In the genomic region with DNA sequence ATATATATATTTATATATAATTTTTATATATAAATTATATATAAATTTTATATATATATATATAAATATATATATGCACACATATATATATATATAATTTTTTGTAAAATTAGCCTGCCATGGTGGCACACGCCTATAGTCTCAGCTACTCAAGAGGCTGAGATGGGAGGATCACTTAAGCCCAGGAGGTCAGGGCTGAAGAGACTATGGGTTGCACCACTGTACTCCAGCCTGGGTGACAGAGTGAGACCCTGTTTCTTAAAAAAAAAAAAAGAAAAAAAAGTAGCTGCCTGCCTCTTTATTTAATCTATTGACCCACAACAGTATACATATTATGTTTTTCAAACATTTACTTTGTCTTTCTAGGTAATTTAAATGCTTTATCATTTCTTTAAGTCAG, we compare ENCODE assay signal across 26 cellular contexts.
"Had no signal": no experiment of that assay in that cellular context is flagged by ENCODE, and none has a peak within 500 bp of the region (broad histone marks: within the 10 kb centered on the region; RNA-seq: fewer than 3 reads in every experiment).

No MANE protein-coding gene starts in this region.

- H3K27me3 ChIP-seq: dorsolateral prefrontal cortex, esophagus muscularis mucosa, esophagus squamous epithelium, foreskin keratinocyte, gastrocnemius medialis, gastroesophageal sphincter, heart left ventricle, heart right ventricle, hepatocyte had no signal

- DNase-seq: cortex of kidney; dermis blood vessel endothelial cell; dorsolateral prefrontal cortex; effector CD4-positive, alpha-beta T cell; effector CD8-positive, alpha-beta T cell; effector memory CD4-positive, alpha-beta T cell; effector memory CD8-positive, alpha-beta T cell; endodermal cell; erythroblast; esophagus squamous epithelium; foreskin fibroblast; foreskin keratinocyte; foreskin melanocyte; gastrocnemius medialis; glutamatergic neuron; head of caudate nucleus; heart left ventricle; heart right ventricle; hippocampal formation had no signal

- H3K4me2 ChIP-seq: hepatocyte had no signal

- H3K27ac ChIP-seq: coronary artery, epithelial cell of prostate, esophagus muscularis mucosa, esophagus squamous epithelium, foreskin keratinocyte, gastrocnemius medialis, gastroesophageal sphincter, heart left ventricle, hepatocyte had no signal

- H3K4me1 ChIP-seq: esophagus squamous epithelium had no signal

- H3K9me3 ChIP-seq: esophagus muscularis mucosa, esophagus squamous epithelium, gastrocnemius medialis, gastroesophageal sphincter, heart left ventricle, heart right ventricle had no signal

- H2AFZ ChIP-seq: hepatocyte had no signal

- H3K79me2 ChIP-seq: hepatocyte had no signal

- H3K4me3 ChIP-seq: coronary artery, dorsolateral prefrontal cortex, esophagus muscularis mucosa, esophagus squamous epithelium, gastrocnemius medialis, gastroesophageal sphincter, heart left ventricle, heart right ventricle, hepatocyte had no signal

- ATAC-seq: effector memory CD8-positive, alpha-beta T cell; esophagus mucosa; foreskin keratinocyte; gastrocnemius medialis; gastroesophageal sphincter; heart left ventricle; heart right ventricle had no signal

- FAIRE-seq: endothelial cell of umbilical vein had no signal
